Comparison of ENCODE assay signal across 2 cellular contexts in genomic region chr5:61123145-61123544, GRCh38.
TF ChIP-seq lines count a peak whose summit lies in the region.

No MANE protein-coding gene starts in this region.

TF ChIP-seq in HepG2, 621 proteins besides CTCF, POLR2A, EP300 and RAD21:
- TF ChIP-seq ZNF142 (CRISPR knock-in tag; IDR thresholded peaks at IDR 0.05) (no peak), ELF1 (CRISPR knock-in tag; IDR thresholded peaks at IDR 0.05) (no peak), SMARCC2 (IDR thresholded peaks at IDR 0.05) (no peak), ATAD3A (CRISPR knock-in tag; IDR thresholded peaks at IDR 0.05) (no peak), ZNF562 (CRISPR knock-in tag; IDR thresholded peaks at IDR 0.05; ENCODE audit: borderline replicate concordance) (no peak), PRDM10 (CRISPR knock-in tag; IDR thresholded peaks at IDR 0.05; ENCODE audit: low read depth) (no peak), ZNF496 (CRISPR knock-in tag; IDR thresholded peaks at IDR 0.05; ENCODE audit: insufficient replicate concordance) (no peak)

TF ChIP-seq in GM12878, 131 proteins besides CTCF, POLR2A, EP300 and RAD21:
- no peak for TF ChIP-seq IKZF1 (conservative IDR thresholded peaks at IDR 0.05)
- no peak for TF ChIP-seq NRF1 (conservative IDR thresholded peaks at IDR 0.05; ENCODE audit: low read depth, low read length)
- TF ChIP-seq NBN (IDR thresholded peaks at IDR 0.05), result no peak
- TF ChIP-seq PRDM15 (CRISPR knock-in tag; IDR thresholded peaks at IDR 0.05), result no peak
- TF ChIP-seq FOXM1 (IDR thresholded peaks at IDR 0.05; ENCODE audit: low read depth, low read length), result no peak
- no peak for TF ChIP-seq WRNIP1 (IDR thresholded peaks at IDR 0.05; ENCODE audit: borderline replicate concordance, low read depth, low read length)
- TF ChIP-seq CEBPB (IDR thresholded peaks at IDR 0.05; ENCODE audit: borderline replicate concordance in 1 of 2, low read depth in 2 of 2, low read length in 2 of 2), result no peak
- TF ChIP-seq BMI1 (IDR thresholded peaks at IDR 0.05; ENCODE audit: borderline replicate concordance), result no peak
- no peak for TF ChIP-seq HDAC2 (IDR thresholded peaks at IDR 0.05)
- no peak for TF ChIP-seq ZZZ3 (IDR thresholded peaks at IDR 0.05; ENCODE audit: control insufficient read depth, insufficient read length, low read depth)
- TF ChIP-seq ZNF207 (IDR thresholded peaks at IDR 0.05; ENCODE audit: borderline replicate concordance), result no peak
